8 cellular contexts compared by ENCODE assay signal in genomic region chr14:75176142-75176820, GRCh38. TPM values are rescaled to one million over a fixed set of nuclear protein-coding genes. Genes with fewer than 3 reads are reported as not detected.
A peak's percentile ranks its signal among the peaks of the same experiment; 100 is the strongest.
DNase-seq lines count a peak whose midpoint lies in the region; ATAC-seq and TF ChIP-seq lines count a peak whose summit lies in the region.

Gene TMED10 (minus strand): TSS chr14:75176612. CDS start chr14:75176579, 33 bp downstream.

- no peaks in the 10 kb centered on the region for H3K27me3 ChIP-seq in SJCRH30
- no peaks in the 10 kb centered on the region for H3K27me3 ChIP-seq in suprapubic skin

- peak; percentile 61 to 78 for TF ChIP-seq POLR2A in suprapubic skin (IDR thresholded peaks at IDR 0.05)

- ATAC-seq in GM21515 (IDR thresholded peaks at IDR 0.05; ENCODE audit: unreplicated experiment), result peak; percentile 69

- TF ChIP-seq CTCF in suprapubic skin (IDR thresholded peaks at IDR 0.05), result no peak

- H3K9me3 ChIP-seq in SJCRH30 (replicated peaks) (no peaks in the 10 kb centered on the region), suprapubic skin (no peaks in the 10 kb centered on the region)

- H3K27ac ChIP-seq in SJCRH30, result peak within 1 kb of the TSS; percentile 89
- H3K27ac ChIP-seq in suprapubic skin, result peak within 1 kb of the TSS; percentile 99

- peaks cover 4% of the 10 kb centered on the region for H3K4me1 ChIP-seq in SJCRH30
- peaks cover 40% of the 10 kb centered on the region for H3K4me1 ChIP-seq in suprapubic skin

- under 1% methylated on average over 48 of the region's 49 CpGs for WGBS in suprapubic skin

- DNase-seq in DMS53 treated with DMSO at 0.1 percent for 48 hours (lab: John Stamatoyannopoulos, UW; ENCODE audit: unreplicated experiment), result peak; percentile 78
- DNase-seq in HuH-7 (ENCODE audit: low spot score), result peak; percentile 74
- DNase-seq in SJCRH30, result peak; percentile 87 to 92
- peak; percentile 90 for DNase-seq in activated naive CD4-positive, alpha-beta T cell treated with Interleukin-2 at 50 U/mL for 16 hours
- peak; percentile 89 for DNase-seq in germinal center (ENCODE audit: low spot score)
- DNase-seq in nucleus accumbens (lab: John Stamatoyannopoulos, UW), result peak in 55 of 56 donors; percentile 45 to 98 (median 84)
- peak; percentile 95 to 98 for DNase-seq in suprapubic skin (ENCODE audit: low spot score in 2 of 2)

- H3K36me3 ChIP-seq in SJCRH30 (no peaks in the 10 kb centered on the region), suprapubic skin (no peaks in the 10 kb centered on the region)

- TF ChIP-seq EP300 in suprapubic skin (IDR thresholded peaks at IDR 0.05), result no peak

- peak within 1 kb of the TSS; percentile 78 for H3K4me3 ChIP-seq in SJCRH30
- peak within 1 kb of the TSS; percentile 83 for H3K4me3 ChIP-seq in suprapubic skin

RNA-seq across cellular contexts. Expression of gene TMED10, which starts in this region (rescaled TPM):
- 119 and 123 TPM in 2 replicates for total RNA-seq in SJCRH30 (2014; rRNA removed; shearing (Covaris generic))
- 100 to 1,000 TPM; 123 to 235 (median 198) TPM for total RNA-seq in suprapubic skin

Comparison
In these comparisons a context has a peak if more than half of its experiments do, and no peak if none do; other contexts are left out.
1. Peak in every context shown above with its lines: DNase-seq, ATAC-seq, H3K4me3 ChIP-seq and H3K27ac ChIP-seq.